31 cellular contexts compared by ENCODE assay signal in genomic region chr4:167541286-167541685, GRCh38.
"Had no signal": no experiment of that assay in that cellular context is flagged by ENCODE, and none has a peak within 500 bp of the region (broad histone marks: within the 10 kb centered on the region; RNA-seq: fewer than 3 reads in every experiment).

No MANE protein-coding gene starts in this region.

- H3K4me1 Mint-ChIP-seq: immature natural killer cell; mesothelial cell of epicardium; naive B cell; natural killer cell; nephron progenitor cell; neural progenitor cell; stimulated activated naive B cell treated with anti-CD40 and anti-IgM and Interleukin-4, amounts not matched to agents 10 μg/mL and 1 μg/mL and 100 μg/mL, for 72 hours had no signal

- ATAC-seq: left colon; left lung; natural killer cell; right lobe of liver; stimulated activated naive B cell treated with anti-CD40 and anti-IgM and Interleukin-4, amounts not matched to agents 10 μg/mL and 1 μg/mL and 100 μg/mL, for 72 hours; stimulated activated naive CD8-positive, alpha-beta T cell treated with anti-CD3 and anti-CD28 coated beads, Interleukin-15, Interleukin-2, amounts not matched to agents 100 U/mL and 50 U/mL, for 24 hours had no signal

- H3K9me3 ChIP-seq: neutrophil, ovary, right atrium auricular region, right lobe of liver, stomach, testis, thyroid gland, transverse colon, upper lobe of left lung, vagina had no signal

- H3K36me3 Mint-ChIP-seq: immature natural killer cell; mesothelial cell of epicardium; naive B cell; neural progenitor cell; stimulated activated naive B cell treated with anti-CD40 and anti-IgM and Interleukin-4, amounts not matched to agents 10 μg/mL and 1 μg/mL and 100 μg/mL, for 72 hours had no signal

- H3K36me3 ChIP-seq: left lung, neural progenitor cell, neutrophil, ovary, right atrium auricular region, right lobe of liver, stomach, thyroid gland, transverse colon, upper lobe of left lung, vagina had no signal

- H3K9ac ChIP-seq: neural progenitor cell had no signal

- H3K27me3 ChIP-seq: left lung, neural progenitor cell, neutrophil, ovary, right atrium auricular region, right lobe of liver, stomach, testis, thyroid gland, transverse colon, upper lobe of left lung, vagina had no signal

- H2AFZ ChIP-seq: neural progenitor cell had no signal

- H3K9me3 Mint-ChIP-seq: nephron progenitor cell, neural progenitor cell had no signal

- H3K27ac Mint-ChIP-seq: immature natural killer cell; mesothelial cell of epicardium; naive B cell; natural killer cell; nephron progenitor cell; neural progenitor cell; progenitor cell of endocrine pancreas; stimulated activated naive B cell treated with anti-CD40 and anti-IgM and Interleukin-4, amounts not matched to agents 10 μg/mL and 1 μg/mL and 100 μg/mL, for 72 hours had no signal

- H3K4me2 ChIP-seq: neural progenitor cell, smooth muscle cell had no signal

- H3K4me3 ChIP-seq: left lung, lung, neural progenitor cell, ovary, right atrium auricular region, right lobe of liver, smooth muscle cell, stomach, testis, thyroid gland, transverse colon, upper lobe of left lung, vagina had no signal

- H3K4me3 Mint-ChIP-seq: immature natural killer cell; mesothelial cell of epicardium; natural killer cell; nephron progenitor cell; neural progenitor cell; stimulated activated naive B cell treated with anti-CD40 and anti-IgM and Interleukin-4, amounts not matched to agents 10 μg/mL and 1 μg/mL and 100 μg/mL, for 72 hours had no signal

- DNase-seq: hippocampal formation; immature natural killer cell; kidney; left colon; left lung; mesendoderm; naive B cell; natural killer cell; nephron progenitor cell; occipital lobe; ovary; right lobe of liver; stimulated activated CD4-positive, alpha-beta T cell treated with anti-CD3 and anti-CD28 coated beads, Interleukin-1b, Interleukin-23, amount 100 ng/mL, for 48 hours; stimulated activated CD4-positive, alpha-beta T cell treated with anti-CD3 and anti-CD28 coated beads, Interleukin-2, amount 100 ng/mL, for 48 hours; stimulated activated CD4-positive, alpha-beta T cell treated with anti-CD3 and anti-CD28 coated beads, Interleukin-4, amount 100 ng/mL, for 4 hours; stimulated activated CD8-positive, alpha-beta memory T cell treated with anti-CD3 and anti-CD28 coated beads, Interleukin-4, amount 100 ng/mL, for 48 hours; stimulated activated naive B cell treated with anti-CD40 and anti-IgM and Interleukin-4, amounts not matched to agents 10 μg/mL and 1 μg/mL and 100 μg/mL, for 72 hours; stimulated activated naive CD8-positive, alpha-beta T cell treated with anti-CD3 and anti-CD28 coated beads, Interleukin-15, Interleukin-2, amounts not matched to agents 100 U/mL and 50 U/mL, for 24 hours; stomach; testis; thyroid gland; transverse colon; upper lobe of left lung had no signal

- H3K4me1 ChIP-seq: left lung, neural progenitor cell, right atrium auricular region, right lobe of liver, stomach, testis, thyroid gland, transverse colon, upper lobe of left lung, vagina had no signal

- H3K27ac ChIP-seq: left lung, neural progenitor cell, neutrophil, ovary, right atrium auricular region, right lobe of liver, stomach, testis, thyroid gland, transverse colon, upper lobe of left lung, vagina had no signal
